In the genomic region with DNA sequence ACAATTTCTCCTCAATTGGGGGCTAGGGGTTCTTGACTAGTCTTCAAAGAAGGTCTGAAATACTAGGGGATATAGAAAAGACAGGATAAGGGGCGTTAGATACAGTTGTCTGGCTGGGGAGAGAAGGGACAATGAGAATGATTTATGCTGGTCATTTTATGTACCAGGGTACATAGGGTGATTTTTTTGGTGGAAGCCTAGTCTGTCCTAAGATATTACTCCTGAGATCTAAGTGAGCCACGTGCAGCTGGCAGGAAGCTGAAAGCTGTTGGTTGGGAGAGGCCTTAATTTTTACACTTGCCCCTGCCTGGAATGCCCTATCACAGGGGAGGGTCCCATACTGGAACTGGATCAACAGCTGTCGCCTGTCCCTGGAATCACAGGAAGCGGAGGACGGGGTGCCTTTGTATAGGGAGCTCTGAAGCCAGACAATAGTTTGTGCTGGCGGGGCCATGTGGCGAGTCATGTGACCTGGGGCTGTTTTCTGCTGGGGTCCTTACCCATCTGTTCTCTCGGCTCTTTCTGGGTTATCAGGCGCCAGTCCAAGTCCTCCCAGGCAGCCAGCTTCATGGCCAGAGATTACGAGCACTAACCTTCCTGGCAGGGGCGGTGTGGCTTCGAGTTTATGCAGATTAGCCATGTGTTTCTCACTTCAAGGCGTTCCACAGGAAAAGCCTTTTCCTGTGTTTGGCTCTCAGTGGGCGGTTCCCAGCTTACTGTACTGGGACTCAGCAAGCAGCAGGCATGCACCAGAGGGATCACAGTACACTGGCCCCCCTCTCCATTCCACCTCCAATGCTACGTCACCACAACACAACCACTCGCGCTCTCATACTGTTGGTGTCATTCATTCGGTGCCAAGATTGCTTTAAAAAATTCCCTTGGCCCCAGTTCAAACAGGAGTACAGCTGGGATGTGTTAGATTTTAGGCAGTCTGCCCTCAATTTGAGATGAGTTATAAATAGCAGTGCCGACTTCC, we compare ENCODE assay signal across 1 cellular context.
TF ChIP-seq lines count a peak whose summit lies in the region.

No MANE protein-coding gene starts in this region.

TF ChIP-seq in K562, 482 proteins besides CTCF, POLR2A, EP300 and RAD21 (continued from another document and continues in another):
- TF ChIP-seq CHAMP1 (IDR thresholded peaks at IDR 0.05) = no peak
- TF ChIP-seq FOSL1 (tag; conservative IDR thresholded peaks at IDR 0.05) = no peak
- peak; percentile 63 for TF ChIP-seq FOXM1 (IDR thresholded peaks at IDR 0.05; ENCODE audit: low read depth)
- TF ChIP-seq FOXM1 (CRISPR knock-in tag; IDR thresholded peaks at IDR 0.05; ENCODE audit: low read depth) = 0 out of 2 replicates have a peak, but pooled peaks have one; percentile 69
- TF ChIP-seq, protein P1, sequence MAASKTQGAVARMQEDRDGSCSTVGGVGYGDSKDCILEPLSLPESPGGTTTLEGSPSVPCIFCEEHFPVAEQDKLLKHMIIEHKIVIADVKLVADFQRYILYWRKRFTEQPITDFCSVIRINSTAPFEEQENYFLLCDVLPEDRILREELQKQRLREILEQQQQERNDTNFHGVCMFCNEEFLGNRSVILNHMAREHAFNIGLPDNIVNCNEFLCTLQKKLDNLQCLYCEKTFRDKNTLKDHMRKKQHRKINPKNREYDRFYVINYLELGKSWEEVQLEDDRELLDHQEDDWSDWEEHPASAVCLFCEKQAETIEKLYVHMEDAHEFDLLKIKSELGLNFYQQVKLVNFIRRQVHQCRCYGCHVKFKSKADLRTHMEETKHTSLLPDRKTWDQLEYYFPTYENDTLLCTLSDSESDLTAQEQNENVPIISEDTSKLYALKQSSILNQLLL (CRISPR knock-in tag; IDR thresholded peaks at IDR 0.05; ENCODE audit: borderline replicate concordance) = no peak
- peak; percentile 90 for TF ChIP-seq ZNF589 (CRISPR knock-in tag; IDR thresholded peaks at IDR 0.05; ENCODE audit: low read depth)
- peak; percentile 79; the same call in 1 of the 2 replicates for TF ChIP-seq CC2D1A (IDR thresholded peaks at IDR 0.05)
- TF ChIP-seq LCOR (CRISPR knock-in tag; IDR thresholded peaks at IDR 0.05) = 0 out of 2 replicates have a peak, but pooled peaks have one; percentile 42
- peak; percentile 86 for TF ChIP-seq SOX6 (IDR thresholded peaks at IDR 0.05)
- TF ChIP-seq ZMIZ1 (IDR thresholded peaks at IDR 0.05; ENCODE audit: low read depth in 2 of 2, low read length in 2 of 2) = no peak
- peak; percentile 97 for TF ChIP-seq MAX (CRISPR knock-in tag; IDR thresholded peaks at IDR 0.05)
- 0 out of 2 replicates have a peak, but pooled peaks have one; percentile 21 for TF ChIP-seq NR2C1 (IDR thresholded peaks at IDR 0.05)
- TF ChIP-seq NR2C1 (tag; IDR thresholded peaks at IDR 0.05) = no peak
- TF ChIP-seq HLTF (IDR thresholded peaks at IDR 0.05) = no peak
- peak; percentile 88 for TF ChIP-seq TEAD4 (IDR thresholded peaks at IDR 0.05; ENCODE audit: low read length)
- no peak for TF ChIP-seq TEAD4 (CRISPR knock-in tag; IDR thresholded peaks at IDR 0.05; ENCODE audit: borderline replicate concordance)
- TF ChIP-seq ZNF134 (CRISPR knock-in tag; conservative IDR thresholded peaks at IDR 0.05) = no peak
- no peak for TF ChIP-seq ZNF780A (CRISPR knock-in tag; IDR thresholded peaks at IDR 0.05)
- peak; percentile 96 for TF ChIP-seq RAD51 (IDR thresholded peaks at IDR 0.05; ENCODE audit: borderline replicate concordance, low read depth)
- TF ChIP-seq RBM39 (optimal IDR thresholded peaks at IDR 0.05; ENCODE audit: low read depth, low read length) = no peak
- no peak for TF ChIP-seq PBX2 (CRISPR knock-in tag; IDR thresholded peaks at IDR 0.05; ENCODE audit: low read depth)
- TF ChIP-seq PBX2 (tag; conservative IDR thresholded peaks at IDR 0.05; ENCODE audit: low read depth) = 0 out of 2 replicates have a peak, but pooled peaks have one; percentile 15
- no peak for TF ChIP-seq RBM17 (IDR thresholded peaks at IDR 0.05; ENCODE audit: borderline replicate concordance, low read depth, low read length)
- peak; percentile 70; the same call in 1 of the 2 replicates for TF ChIP-seq ZKSCAN8 (CRISPR knock-in tag; IDR thresholded peaks at IDR 0.05)
- peak; percentile 86 for TF ChIP-seq ZNF766 (CRISPR knock-in tag; conservative IDR thresholded peaks at IDR 0.05)
- no peak for TF ChIP-seq CBX5 (IDR thresholded peaks at IDR 0.05; ENCODE audit: borderline replicate concordance, low read depth)
- TF ChIP-seq ZBTB2 (IDR thresholded peaks at IDR 0.05) = peak; percentile 68; the same call in 1 of the 2 replicates
- no peak for TF ChIP-seq SIX5 (IDR thresholded peaks at IDR 0.05; ENCODE audit: borderline replicate concordance in 1 of 2, insufficient read depth in 1 of 2, low read depth in 1 of 2, low read length in 2 of 2)
- no peak for TF ChIP-seq ATF1 (CRISPR knock-in tag; IDR thresholded peaks at IDR 0.05)
- peak; percentile 80 for TF ChIP-seq ATF1 (tag; IDR thresholded peaks at IDR 0.05)
- TF ChIP-seq EZH2 (IDR thresholded peaks at IDR 0.05; ENCODE audit: borderline replicate concordance, low read depth, low read length) = no peak
- 0 out of 2 replicates have a peak, but pooled peaks have one; percentile 49 for TF ChIP-seq ATF6 (CRISPR knock-in tag; IDR thresholded peaks at IDR 0.05)
- TF ChIP-seq, protein P2, sequence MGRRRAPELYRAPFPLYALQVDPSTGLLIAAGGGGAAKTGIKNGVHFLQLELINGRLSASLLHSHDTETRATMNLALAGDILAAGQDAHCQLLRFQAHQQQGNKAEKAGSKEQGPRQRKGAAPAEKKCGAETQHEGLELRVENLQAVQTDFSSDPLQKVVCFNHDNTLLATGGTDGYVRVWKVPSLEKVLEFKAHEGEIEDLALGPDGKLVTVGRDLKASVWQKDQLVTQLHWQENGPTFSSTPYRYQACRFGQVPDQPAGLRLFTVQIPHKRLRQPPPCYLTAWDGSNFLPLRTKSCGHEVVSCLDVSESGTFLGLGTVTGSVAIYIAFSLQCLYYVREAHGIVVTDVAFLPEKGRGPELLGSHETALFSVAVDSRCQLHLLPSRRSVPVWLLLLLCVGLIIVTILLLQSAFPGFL (CRISPR knock-in tag; IDR thresholded peaks at IDR 0.05) = 0 out of 2 replicates have a peak, but pooled peaks have one; percentile 63
- TF ChIP-seq HINFP (tag; conservative IDR thresholded peaks at IDR 0.05; ENCODE audit: low read depth) = no peak
- no peak for TF ChIP-seq ZNF655 (CRISPR knock-in tag; IDR thresholded peaks at IDR 0.05)
